In genomic region chr3:154716170-154716569, GRCh38 we compare ENCODE assay signal across 33 cellular contexts.
DNase-seq lines count a peak whose midpoint lies in the region; ATAC-seq, FAIRE-seq and TF ChIP-seq lines count a peak whose summit lies in the region.
"Had no signal": no experiment of that assay in that cellular context is flagged by ENCODE, and none has a peak within 500 bp of the region (broad histone marks: within the 10 kb centered on the region; RNA-seq: fewer than 3 reads in every experiment).

No MANE protein-coding gene starts in this region.

- H2BK5ac ChIP-seq in IMR-90 (ENCODE audit: low read depth, low read length, poor library complexity, severe bottlenecking) (no peak overlapping the region), mesendoderm (ENCODE audit: low read length) (no peak overlapping the region)

- POLR2A ChIA-PET in HepG2 (lab: Yijun Ruan, JAX) (no interaction called here), A549 (lab: Yijun Ruan, JAX) (no interaction called here), IMR-90 (lab: Charles Lee; ENCODE audit: unreplicated experiment) (no interaction called here), K562 (lab: Yijun Ruan, JAX) (no interaction called here)

- H3K27ac ChIP-seq in HepG2 (ENCODE audit: extremely low read length, insufficient read depth, low read length): no peak overlapping the region
- H3K27ac ChIP-seq in right lobe of liver: no peak overlapping the region
- no peak overlapping the region for H3K27ac ChIP-seq in A549
- H3K27ac ChIP-seq in IMR-90 (ENCODE audit: insufficient read depth, low read length): no peak overlapping the region
- no peak overlapping the region for H3K27ac ChIP-seq in K562 (ENCODE audit: extremely low read depth, low read depth, low read length)
- no peak overlapping the region for H3K27ac ChIP-seq in ovary
- no peak overlapping the region for H3K27ac ChIP-seq in mesendoderm (ENCODE audit: low read depth, low read length)
- H3K27ac ChIP-seq: 22Rv1, BLaER1 had no signal

- H3K4ac ChIP-seq in IMR-90 (ENCODE audit: low read depth, low read length) (no peak overlapping the region), mesendoderm (ENCODE audit: low read depth, low read length) (no peak overlapping the region)

- intact Hi-C loops in HepG2 (cut with micrococcal nuclease; ENCODE audit: unreplicated experiment): no loop called here
- intact Hi-C loops in right lobe of liver (cut with DNase I): no loop called here
- intact Hi-C loops in IMR-90 (cut with micrococcal nuclease): no loop called here
- intact Hi-C loops in K562 (cut with micrococcal nuclease): loop anchor here (10.0 kb wide), 1 partner anchor 131 kb away; no protein-coding TSS in a partner anchor
- intact Hi-C loops in ovary (cut with DNase I): no loop called here

- no peaks in the 10 kb centered on the region for H4K20me1 ChIP-seq in HepG2 (ENCODE audit: insufficient read depth, low read length)
- H4K20me1 ChIP-seq in IMR-90 (ENCODE audit: insufficient read depth, low read length): no peaks in the 10 kb centered on the region
- no peaks in the 10 kb centered on the region for H4K20me1 ChIP-seq in K562 (replicated peaks; ENCODE audit: control insufficient read depth, insufficient read depth, low read length)
- H4K20me1 ChIP-seq: BLaER1; BLaER1 treated with 17β-estradiol and CSF1 and Interleukin-3, amounts not matched to agents 10 nM and 100 nM had no signal

- no peak overlapping the region for H4K8ac ChIP-seq in IMR-90 (ENCODE audit: low read depth in 2 of 2, low read length in 2 of 2)
- H4K8ac ChIP-seq in mesendoderm (ENCODE audit: low read depth, low read length): no peak overlapping the region

- no peak overlapping the region for H4K91ac ChIP-seq in IMR-90 (ENCODE audit: insufficient read depth, low read depth, low read length)

- FAIRE-seq in HepG2 (lab: Jason Lieb, UNC): no peak
- FAIRE-seq in A549 (lab: Jason Lieb, UNC): no peak
- FAIRE-seq in K562 (lab: Jason Lieb, UNC): no peak
- FAIRE-seq: A204.1, D721Med had no signal

- H3K14ac ChIP-seq in IMR-90 (replicated peaks; ENCODE audit: low read depth, low read length): no peak overlapping the region

- H3K18ac ChIP-seq in IMR-90 (ENCODE audit: low read depth, low read length): no peak overlapping the region
- no peak overlapping the region for H3K18ac ChIP-seq in mesendoderm (ENCODE audit: low read length)

- dilution Hi-C loops in IMR-90 (cut with HindIII; ENCODE audit: low sequenced_read_pairs, unreplicated experiment): no loop called here

- H3K9me1 ChIP-seq in IMR-90 (ENCODE audit: insufficient read depth, low read length) (no peaks in the 10 kb centered on the region), K562 (ENCODE audit: control insufficient read depth, insufficient read depth, low read length) (no peaks in the 10 kb centered on the region)

- no peak overlapping the region for H2BK20ac ChIP-seq in IMR-90 (ENCODE audit: low read depth, low read length)

- H3K36me3 ChIP-seq in HepG2 (replicated peaks in 1 of 2; ENCODE audit: control insufficient read depth in 1 of 2, insufficient read depth in 2 of 2, low read length in 2 of 2): no peaks in the 10 kb centered on the region
- H3K36me3 ChIP-seq in right lobe of liver: no peaks in the 10 kb centered on the region
- H3K36me3 ChIP-seq in IMR-90 (ENCODE audit: control insufficient read depth, insufficient read depth, low read length): no peaks in the 10 kb centered on the region
- H3K36me3 ChIP-seq in K562 (ENCODE audit: control insufficient read depth, insufficient read depth, low read length): no peaks in the 10 kb centered on the region
- H3K36me3 ChIP-seq in ovary: no peaks in the 10 kb centered on the region
- H3K36me3 ChIP-seq in mesendoderm (ENCODE audit: control insufficient read depth, insufficient read depth, low read length): no peaks in the 10 kb centered on the region
- H3K36me3 ChIP-seq: BE2C; BLaER1; BLaER1 treated with 17β-estradiol and CSF1 and Interleukin-3, amounts not matched to agents 10 nM and 100 nM had no signal

- TF ChIP-seq POLR2A in HepG2 (IDR thresholded peaks at IDR 0.05; ENCODE audit: insufficient read depth in 1 of 2, low read depth in 2 of 2, low read length in 2 of 2): no peak
- TF ChIP-seq POLR2A in right lobe of liver (IDR thresholded peaks at IDR 0.05): no peak
- TF ChIP-seq POLR2A in A549 (IDR thresholded peaks at IDR 0.05; ENCODE audit: low read length): no peak
- no peak for TF ChIP-seq POLR2A in IMR-90 (IDR thresholded peaks at IDR 0.05; ENCODE audit: low read depth, low read length)
- no peak for TF ChIP-seq POLR2A in K562 (conservative IDR thresholded peaks at IDR 0.05)
- no peak for TF ChIP-seq POLR2A in ovary (IDR thresholded peaks at IDR 0.05)

- H2BK15ac ChIP-seq in IMR-90 (ENCODE audit: low read depth, low read length): no peak overlapping the region
- no peak overlapping the region for H2BK15ac ChIP-seq in mesendoderm (replicated peaks; ENCODE audit: low read depth)

- H3K4me2 ChIP-seq in HepG2 (ENCODE audit: low read depth, low read length) (no peak overlapping the region), A549 (no peak overlapping the region), IMR-90 (ENCODE audit: low read depth, low read length) (no peak overlapping the region), K562 (ENCODE audit: insufficient read depth, low read length) (no peak overlapping the region), mesendoderm (ENCODE audit: low read length) (no peak overlapping the region)
- H3K4me2 ChIP-seq: BLaER1; BLaER1 treated with 17β-estradiol and CSF1 and Interleukin-3, amounts not matched to agents 10 nM and 100 nM had no signal

- 0% methylated on average over 3 of the region's 3 CpGs for WGBS in HepG2 (ENCODE audit: low lambda C conversion rate)
- WGBS in right lobe of liver (ENCODE audit: insufficient coverage, low coverage, low lambda C conversion rate, missing lambda C conversion rate): 56% methylated on average over 3 of the region's 3 CpGs
- WGBS in A549 (ENCODE audit: missing lambda C conversion rate): 6% methylated on average over 3 of the region's 3 CpGs
- no CpG with 5 or more reads among the region's 3 CpGs for WGBS in IMR-90 (ENCODE audit: extremely low coverage in 2 of 2, insufficient read length in 1 of 2), 2 experiments
- 0% methylated on average over 3 of the region's 3 CpGs for WGBS in K562 (ENCODE audit: insufficient coverage, low coverage, missing lambda C conversion rate)
- WGBS in ovary, 3 donors: 82 to 88% (median 82%) methylated on average over 3 of the region's 3 CpGs
- whole genome bisulfite sequencing in mesendoderm (ENCODE audit: extremely low coverage, insufficient coverage, low lambda C conversion rate): no CpG with 5 or more reads among the region's 3 CpGs

- H3K4me3 ChIP-seq in HepG2 (replicated peaks in 1 of 3; ENCODE audit: insufficient read depth in 1 of 3, low read depth in 2 of 3, low read length in 3 of 3) (no peak overlapping the region), right lobe of liver (no peak overlapping the region), A549 (no peak overlapping the region), IMR-90 (ENCODE audit: insufficient read depth, low read depth, low read length) (no peak overlapping the region), K562 (no peak overlapping the region), ovary (no peak overlapping the region), mesendoderm (ENCODE audit: low read length) (no peak overlapping the region)
- H3K4me3 ChIP-seq: BLaER1; BLaER1 treated with 17β-estradiol and CSF1 and Interleukin-3, amounts not matched to agents 10 nM and 100 nM had no signal

- BruUV-seq in HepG2 (replicated peaks; lab: Mats Ljungman, UMichigan) (no TSS peak), IMR-90 (replicated peaks; lab: Mats Ljungman, UMichigan) (no TSS peak), K562 (replicated peaks; lab: Mats Ljungman, UMichigan) (no TSS peak)

- H3K9me3 ChIP-seq in HepG2 (ENCODE audit: low read length) (no peaks in the 10 kb centered on the region), right lobe of liver (no peaks in the 10 kb centered on the region), A549 (no peaks in the 10 kb centered on the region), IMR-90 (ENCODE audit: control insufficient read depth, insufficient read depth, low read length) (no peaks in the 10 kb centered on the region), K562 (replicated peaks; ENCODE audit: control insufficient read depth, insufficient read depth, low read depth, low read length) (no peaks in the 10 kb centered on the region), ovary (no peaks in the 10 kb centered on the region)
- H3K9me3 ChIP-seq: BE2C; BLaER1; BLaER1 treated with 17β-estradiol and CSF1 and Interleukin-3, amounts not matched to agents 10 nM and 100 nM; Caco-2 had no signal

- CTCF ChIA-PET in HepG2 (lab: Yijun Ruan, JAX; ENCODE audit: low intra/inter-chr PET ratio, low total read pairs): no interaction called here
- CTCF ChIA-PET in A549 (lab: Yijun Ruan, JAX): no interaction called here
- CTCF ChIA-PET in IMR-90 (lab: Yijun Ruan, JAX): no interaction called here
- CTCF ChIA-PET in K562 (lab: Yijun Ruan, JAX; ENCODE audit: low intra/inter-chr PET ratio): no interaction called here

- H3K79me1 ChIP-seq in IMR-90 (ENCODE audit: low read depth in 1 of 2, low read length in 2 of 2) (no peaks in the 10 kb centered on the region), mesendoderm (ENCODE audit: low read length) (no peaks in the 10 kb centered on the region)

- no peak for TF ChIP-seq EP300 in HepG2 (IDR thresholded peaks at IDR 0.05; ENCODE audit: low read depth in 2 of 2, low read length in 2 of 2)
- no peak for TF ChIP-seq EP300 in HepG2 (CRISPR knock-in tag; IDR thresholded peaks at IDR 0.05; ENCODE audit: borderline replicate concordance)
- TF ChIP-seq EP300 in A549 (IDR thresholded peaks at IDR 0.05): no peak
- no peak for TF ChIP-seq EP300 in K562 (IDR thresholded peaks at IDR 0.05; ENCODE audit: low read length)
- TF ChIP-seq EP300 in ovary (IDR thresholded peaks at IDR 0.05): no peak

- H3K79me2 ChIP-seq in HepG2 (ENCODE audit: insufficient read depth, low read length) (no peaks in the 10 kb centered on the region), K562 (ENCODE audit: control insufficient read depth, insufficient read depth, low read length) (no peaks in the 10 kb centered on the region), mesendoderm (ENCODE audit: control insufficient read depth, insufficient read depth, low read length) (no peaks in the 10 kb centered on the region)

- H3K27me3 ChIP-seq in HepG2 (ENCODE audit: control insufficient read depth in 1 of 2, insufficient read depth in 2 of 2, low read length in 2 of 2) (no peaks in the 10 kb centered on the region), right lobe of liver (no peaks in the 10 kb centered on the region), IMR-90 (ENCODE audit: control insufficient read depth, insufficient read depth, low read length) (no peaks in the 10 kb centered on the region), K562 (ENCODE audit: control insufficient read depth in 2 of 2, insufficient read depth in 2 of 2, low read length in 2 of 2) (no peaks in the 10 kb centered on the region), ovary (no peaks in the 10 kb centered on the region), mesendoderm (ENCODE audit: insufficient read depth, low read length, poor library complexity) (no peaks in the 10 kb centered on the region)
- H3K27me3 ChIP-seq: BE2C; BLaER1; BLaER1 treated with 17β-estradiol and CSF1 and Interleukin-3, amounts not matched to agents 10 nM and 100 nM had no signal

- H2AFZ ChIP-seq in HepG2 (ENCODE audit: low read length): no peak overlapping the region
- H2AFZ ChIP-seq in IMR-90 (replicated peaks; ENCODE audit: low read length, poor library complexity): no peak overlapping the region
- H2AFZ ChIP-seq in K562 (ENCODE audit: low read depth, low read length): no peak overlapping the region

- H2AK5ac ChIP-seq in IMR-90 (ENCODE audit: low read depth, low read length) (no peak overlapping the region), mesendoderm (ENCODE audit: low read length) (no peak overlapping the region)

- no peak overlapping the region for H4K5ac ChIP-seq in IMR-90 (ENCODE audit: low read depth, low read length)
- no peak overlapping the region for H4K5ac ChIP-seq in mesendoderm (ENCODE audit: low read length)

- TF ChIP-seq CTCF in HepG2 (CRISPR knock-in tag; IDR thresholded peaks at IDR 0.05) (no peak), right lobe of liver (IDR thresholded peaks at IDR 0.05) (no peak), A549 (IDR thresholded peaks at IDR 0.05) (no peak), IMR-90 (conservative IDR thresholded peaks at IDR 0.05; ENCODE audit: low read depth, low read length) (no peak), K562 (IDR thresholded peaks at IDR 0.05 in 2 of 3, conservative IDR thresholded peaks at IDR 0.05 in 1 of 3; ENCODE audit: insufficient read depth in 2 of 3, low read depth in 1 of 3, low read length in 3 of 3) (no peak), ovary (IDR thresholded peaks at IDR 0.05) (no peak)

- no peak for ATAC-seq in HepG2
- no peak for ATAC-seq in right lobe of liver
- ATAC-seq in A549: no peak
- ATAC-seq in IMR-90 (ENCODE audit: low read depth): no peak
- ATAC-seq in K562: no peak
- ATAC-seq: CD8-positive, alpha-beta T cell had no signal

- in situ Hi-C loops in HepG2 (cut with HindIII; ENCODE audit: extremely low pct_ligation_motif_present, low pct_unique_long_range_greater_than_20kb): no loop called here
- in situ Hi-C loops in IMR-90 (cut with MboI; ENCODE audit: low sequenced_read_pairs): no loop called here
- in situ Hi-C loops in K562 (cut with MboI): no loop called here

- H3K4me1 ChIP-seq in HepG2 (ENCODE audit: insufficient read depth, low read length) (no peaks in the 10 kb centered on the region), right lobe of liver (no peaks in the 10 kb centered on the region), A549 (no peaks in the 10 kb centered on the region), IMR-90 (ENCODE audit: control insufficient read depth, insufficient read depth, low read length) (no peaks in the 10 kb centered on the region), K562 (replicated peaks in 1 of 2; ENCODE audit: control insufficient read depth in 2 of 2, insufficient read depth in 2 of 2, low read length in 2 of 2) (no peaks in the 10 kb centered on the region), ovary (ENCODE audit: insufficient read depth) (no peaks in the 10 kb centered on the region), mesendoderm (ENCODE audit: control insufficient read depth, low read depth, low read length) (no peaks in the 10 kb centered on the region)
- H3K4me1 ChIP-seq: BE2C, BLaER1 had no signal

- TF ChIP-seq RAD21 in HepG2 (CRISPR knock-in tag; IDR thresholded peaks at IDR 0.05) (no peak), A549 (conservative IDR thresholded peaks at IDR 0.05 in 1 of 2, IDR thresholded peaks at IDR 0.05 in 1 of 2) (no peak), IMR-90 (IDR thresholded peaks at IDR 0.05; ENCODE audit: low read length) (no peak), K562 (CRISPR knock-in tag; conservative IDR thresholded peaks at IDR 0.05 in 1 of 2, IDR thresholded peaks at IDR 0.05 in 1 of 2) (no peak)

- no peak for DNase-seq in HepG2 (ENCODE audit: low spot score)
- no peak for DNase-seq in right lobe of liver
- no peak for DNase-seq in A549 (ENCODE audit: low read depth in 1 of 2, low spot score in 1 of 2)
- no peak for DNase-seq in IMR-90
- no peak for DNase-seq in K562 (ENCODE audit: extremely low read depth in 1 of 4, low spot score in 3 of 4)
- DNase-seq in activated naive CD4-positive, alpha-beta T cell treated with Interleukin-2 at 50 U/mL for 16 hours: no peak
- no peak for DNase-seq in ovary
- no peak for DNase-seq in mesendoderm
- DNase-seq: 8988T; ACHN; AML-193; BE2C; C1 segment of cervical spinal cord; Caco-2; Calu3; CD4-positive, alpha-beta memory T cell; CD4-positive, alpha-beta T cell; CD4-positive, CD25-positive, alpha-beta regulatory T cell; CD8-positive, alpha-beta memory T cell; CD8-positive, alpha-beta T cell; COR-L47; DMS 273 treated with DMSO at 0.1 percent for 48 hours; DMS153; DMS53; DMS79; DMS79 treated with DMSO at 0.1 percent for 48 hours; DND-41; EL had no signal

- H3K23ac ChIP-seq in IMR-90 (ENCODE audit: low read depth, low read length) (no peak overlapping the region), mesendoderm (ENCODE audit: low read length) (no peak overlapping the region)

- H2BK120ac ChIP-seq in IMR-90 (ENCODE audit: low read depth, low read length) (no peak overlapping the region), mesendoderm (ENCODE audit: low read depth, low read length) (no peak overlapping the region)

- H2AK9ac ChIP-seq in IMR-90 (replicated peaks; ENCODE audit: low read depth, low read length, poor library complexity): no peak overlapping the region

- H3K56ac ChIP-seq in IMR-90 (ENCODE audit: extremely low read depth, insufficient read depth, low read length) (no peak overlapping the region), mesendoderm (ENCODE audit: low read length) (no peak overlapping the region)

- no peak overlapping the region for H3K9ac ChIP-seq in HepG2 (ENCODE audit: insufficient read depth, low read depth, low read length)
- H3K9ac ChIP-seq in IMR-90 (ENCODE audit: low read depth, low read length): no peak overlapping the region
- no peak overlapping the region for H3K9ac ChIP-seq in K562 (ENCODE audit: insufficient read depth in 1 of 2, low read depth in 2 of 2, low read length in 2 of 2)
- no peak overlapping the region for H3K9ac ChIP-seq in mesendoderm (ENCODE audit: low read length)
- H3K9ac ChIP-seq: BLaER1; BLaER1 treated with 17β-estradiol and CSF1 and Interleukin-3, amounts not matched to agents 10 nM and 100 nM had no signal

Comparison
In these comparisons a context has a peak if more than half of its experiments do, and no peak if none do; other contexts are left out.
1. Of the 241 proteins assayed by ChIP-seq in both HepG2 and K562: peak only in HepG2: MAFK; only in K562: MAFG; in both: MAFF; in neither: 238.